In the genomic region with DNA sequence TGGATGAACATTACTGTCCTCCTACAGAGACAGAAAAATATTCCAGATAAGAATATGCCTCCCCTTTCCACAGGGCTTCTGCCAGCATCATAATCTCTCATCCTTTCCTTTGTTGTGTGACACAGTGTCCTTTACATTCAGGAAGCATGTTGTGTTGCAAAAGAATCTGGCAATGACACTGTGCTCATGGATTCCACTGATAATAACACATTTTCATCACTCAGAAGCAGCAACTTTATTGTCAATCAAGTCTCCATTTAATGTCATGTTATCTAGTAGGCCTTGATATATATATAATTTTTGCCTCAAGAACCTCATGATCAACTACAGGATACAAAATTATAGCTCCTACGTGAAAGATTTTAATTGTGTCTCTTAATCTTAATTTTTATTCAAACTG, we compare ENCODE assay signal across 24 cellular contexts.
"Had no signal": no experiment of that assay in that cellular context is flagged by ENCODE, and none has a peak within 500 bp of the region (broad histone marks: within the 10 kb centered on the region; RNA-seq: fewer than 3 reads in every experiment).

No MANE protein-coding gene starts in this region.

- H3K4me3 ChIP-seq: colonic mucosa, coronary artery, dorsolateral prefrontal cortex, esophagus muscularis mucosa, esophagus squamous epithelium, gastrocnemius medialis, gastroesophageal sphincter, heart left ventricle, heart right ventricle had no signal

- DNase-seq: colonic mucosa; cortex of kidney; dermis blood vessel endothelial cell; dorsolateral prefrontal cortex; effector CD4-positive, alpha-beta T cell; effector CD8-positive, alpha-beta T cell; effector memory CD4-positive, alpha-beta T cell; effector memory CD8-positive, alpha-beta T cell; endodermal cell; erythroblast; esophagus squamous epithelium; foreskin fibroblast; foreskin keratinocyte; foreskin melanocyte; gastrocnemius medialis; glutamatergic neuron; head of caudate nucleus; heart left ventricle; heart right ventricle had no signal

- ATAC-seq: effector memory CD8-positive, alpha-beta T cell; esophagus mucosa; foreskin keratinocyte; gastrocnemius medialis; gastroesophageal sphincter; heart left ventricle; heart right ventricle had no signal

- H3K4me1 ChIP-seq: colonic mucosa, esophagus muscularis mucosa, esophagus squamous epithelium, foreskin keratinocyte, gastrocnemius medialis, gastroesophageal sphincter, heart left ventricle, heart right ventricle had no signal

- H3K9me3 ChIP-seq: colonic mucosa, esophagus muscularis mucosa, esophagus squamous epithelium, gastrocnemius medialis, gastroesophageal sphincter, heart left ventricle, heart right ventricle had no signal

- H3K27ac ChIP-seq: colonic mucosa, coronary artery, dorsolateral prefrontal cortex, epithelial cell of prostate, esophagus muscularis mucosa, esophagus squamous epithelium, foreskin keratinocyte, gastrocnemius medialis, gastroesophageal sphincter, heart left ventricle, heart right ventricle had no signal

- H3K27me3 ChIP-seq: colonic mucosa, dorsolateral prefrontal cortex, esophagus muscularis mucosa, esophagus squamous epithelium, foreskin keratinocyte, gastrocnemius medialis, gastroesophageal sphincter, heart left ventricle, heart right ventricle had no signal

- H3K36me3 ChIP-seq: colonic mucosa, esophagus muscularis mucosa, esophagus squamous epithelium, gastrocnemius medialis, gastroesophageal sphincter, heart left ventricle, heart right ventricle had no signal
